Comparison of ENCODE assay signal across 30 cellular contexts in the genomic region with DNA sequence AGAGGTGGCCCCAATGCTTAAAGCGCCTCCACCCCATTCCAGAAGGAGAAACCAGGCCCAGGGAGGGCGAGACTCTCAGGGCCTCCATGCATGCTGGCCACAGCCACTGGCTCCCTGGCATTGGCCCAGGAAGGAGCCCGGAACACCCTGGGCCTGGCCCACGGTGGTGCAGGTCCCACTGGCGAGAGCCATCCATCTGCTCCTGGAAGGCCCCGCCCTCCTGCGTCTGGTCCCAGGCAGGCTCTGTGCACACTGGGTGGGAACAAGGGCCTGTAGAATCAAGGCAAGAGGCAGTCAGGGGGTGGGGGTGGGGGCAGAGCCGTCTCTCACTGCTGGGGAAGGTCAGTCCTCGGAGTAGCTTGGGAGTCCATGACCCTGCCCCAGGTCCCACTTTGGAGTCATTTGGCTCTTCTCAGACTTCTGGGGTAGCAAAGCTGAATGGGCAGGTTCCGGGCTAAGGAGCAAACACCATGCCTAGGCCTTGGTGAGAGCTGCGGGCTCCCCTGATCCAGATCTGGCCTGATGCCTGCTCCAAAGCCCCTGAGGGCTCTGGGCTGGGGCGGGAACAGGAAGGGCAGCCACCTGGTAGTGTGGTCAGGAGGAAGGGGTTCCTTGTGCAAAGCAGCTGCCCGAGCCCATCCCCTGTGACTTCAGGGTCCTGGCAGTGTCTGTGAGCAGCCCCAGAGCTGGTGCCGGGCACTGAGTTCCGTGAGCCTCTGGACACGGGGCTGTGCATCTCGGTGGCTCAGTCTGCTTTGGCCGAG.
A peak's percentile ranks its signal among the peaks of the same experiment; 100 is the strongest.
DNase-seq lines count a peak whose midpoint lies in the region; ATAC-seq and TF ChIP-seq lines count a peak whose summit lies in the region.
"Had no signal": no experiment of that assay in that cellular context is flagged by ENCODE, and none has a peak within 500 bp of the region (broad histone marks: within the 10 kb centered on the region; RNA-seq: fewer than 3 reads in every experiment).

No MANE protein-coding gene starts in this region.

- H3K4me2 ChIP-seq in H9 (ENCODE audit: insufficient read depth, insufficient read length, low read length) = no peak overlapping the region
- H3K4me2 ChIP-seq: KMS-11, SK-N-SH had no signal

- H3K36me3 ChIP-seq in right atrium auricular region (no peaks in the 10 kb centered on the region), thoracic aorta (no peaks in the 10 kb centered on the region)
- H3K36me3 ChIP-seq: gastrocnemius medialis, MG63, right lobe of liver had no signal

- no peak overlapping the region for H2BK15ac ChIP-seq in H9 (ENCODE audit: low read depth, low read length)

- H3K9me3 Mint-ChIP-seq in activated CD4-positive, alpha-beta memory T cell treated with anti-CD3 and anti-CD28 coated beads for 36 hours = peaks cover 20% of the 10 kb centered on the region
- H3K9me3 Mint-ChIP-seq in H9 = peaks cover 27 to 29% of the 10 kb centered on the region in 2 experiments
- H3K9me3 Mint-ChIP-seq in activated CD4-positive, alpha-beta T cell treated with anti-CD3 and anti-CD28 coated beads, Interleukin-2, amount 10 ng/mL, durations not matched to agents 24 days and 14 days = peaks cover 3% of the 10 kb centered on the region

- ATAC-seq in Right ventricle myocardium superior (ENCODE audit: poor library complexity) (peak; percentile 3), thoracic aorta (ENCODE audit: insufficient number of reproducible peaks, low FRiP score, low read depth) (no peak)
- ATAC-seq: activated CD8-positive, alpha-beta memory T cell treated with anti-CD3 and anti-CD28 coated beads, Interleukin-2, amount 10 ng/mL, durations not matched to agents 7 days and 5 days; activated T-cell treated with anti-CD3 and anti-CD28 coated beads, Interleukin-2, amount 50 U/mL, for 4 hours; gastrocnemius medialis; left colon; right lobe of liver had no signal

- H3K36me3 Mint-ChIP-seq in activated CD4-positive, alpha-beta memory T cell treated with anti-CD3 and anti-CD28 coated beads for 36 hours = no peaks in the 10 kb centered on the region
- H3K36me3 Mint-ChIP-seq in H9 (ENCODE audit: insufficient read depth in 1 of 3, low read depth in 3 of 3) = peaks cover 3 to 18% (median 5%) of the 10 kb centered on the region in 3 experiments; a peak in 6 of 7 replicates
- no peaks in the 10 kb centered on the region for H3K36me3 Mint-ChIP-seq in activated CD4-positive, alpha-beta T cell treated with anti-CD3 and anti-CD28 coated beads, Interleukin-2, amount 10 ng/mL, durations not matched to agents 24 days and 14 days (ENCODE audit: low read depth)
- H3K36me3 Mint-ChIP-seq: activated naive CD8-positive, alpha-beta T cell treated with anti-CD3 and anti-CD28 coated beads, Interleukin-2, amount 10 ng/mL, durations not matched to agents 7 days and 5 days had no signal

- H2BK20ac ChIP-seq in H9 (ENCODE audit: low read depth, low read length, poor library complexity, severe bottlenecking) = no peak overlapping the region

- intact Hi-C loops in Right ventricle myocardium superior (cut with DNase I) = no loop called here
- intact Hi-C loops in activated CD4-positive, alpha-beta memory T cell treated with anti-CD3 and anti-CD28 coated beads for 36 hours (cut with micrococcal nuclease) = no loop called here
- intact Hi-C loops in activated CD4-positive, alpha-beta T cell treated with anti-CD3 and anti-CD28 coated beads, Interleukin-2, amount 10 ng/mL, durations not matched to agents 24 days and 14 days (cut with micrococcal nuclease) = no loop called here

- H3K4me3 Mint-ChIP-seq in activated CD4-positive, alpha-beta memory T cell treated with anti-CD3 and anti-CD28 coated beads for 36 hours = no peak overlapping the region
- no peak overlapping the region for H3K4me3 Mint-ChIP-seq in H9
- H3K4me3 Mint-ChIP-seq in activated CD4-positive, alpha-beta T cell treated with anti-CD3 and anti-CD28 coated beads, Interleukin-2, amount 10 ng/mL, durations not matched to agents 24 days and 14 days = no peak overlapping the region
- H3K4me3 Mint-ChIP-seq: activated CD8-positive, alpha-beta memory T cell treated with anti-CD3 and anti-CD28 coated beads, Interleukin-2, amount 10 ng/mL, durations not matched to agents 7 days and 5 days; activated naive CD8-positive, alpha-beta T cell treated with anti-CD3 and anti-CD28 coated beads, Interleukin-2, amount 10 ng/mL, durations not matched to agents 7 days and 5 days; activated T-cell treated with anti-CD3 and anti-CD28 coated beads, Interleukin-2, amount 50 U/mL, for 4 hours; CD4-positive, alpha-beta T cell; memory B cell; T-helper 1 cell treated with Interleukin-12 subunit alpha and Interleukin-12 subunit beta and Interleukin-4 antibody, amounts not matched to agents 30 μg/mL and 1 μg/mL, for 36 hours had no signal

- H3K9me3 ChIP-seq in right atrium auricular region (peaks cover 0 to 22% of the 10 kb centered on the region in 2 donors), thoracic aorta (peaks cover 6% of the 10 kb centered on the region), H9 (ENCODE audit: control insufficient read depth, low read depth, low read length) (peaks cover 5% of the 10 kb centered on the region)
- H3K9me3 ChIP-seq: right lobe of liver, SK-N-SH had no signal

- no peak overlapping the region for H3K4ac ChIP-seq in H9 (ENCODE audit: low read depth, low read length)

- no peak overlapping the region for H2AFZ ChIP-seq in H9 (ENCODE audit: low read length)

- no peaks in the 10 kb centered on the region for H3K79me1 ChIP-seq in H9 (ENCODE audit: insufficient read depth, low read depth, low read length, poor library complexity, severe bottlenecking)

- H3T11ph ChIP-seq in H9 (ENCODE audit: low read length) = no peak overlapping the region

- H2BK120ac ChIP-seq in H9 (ENCODE audit: low read depth, low read length, poor library complexity, severe bottlenecking) = no peak overlapping the region

- H3K27ac Mint-ChIP-seq in activated CD4-positive, alpha-beta memory T cell treated with anti-CD3 and anti-CD28 coated beads for 36 hours = no peak overlapping the region
- H3K27ac Mint-ChIP-seq in H9 = no peak overlapping the region
- no peak overlapping the region for H3K27ac Mint-ChIP-seq in activated CD4-positive, alpha-beta T cell treated with anti-CD3 and anti-CD28 coated beads, Interleukin-2, amount 10 ng/mL, durations not matched to agents 24 days and 14 days
- H3K27ac Mint-ChIP-seq: activated CD8-positive, alpha-beta memory T cell treated with anti-CD3 and anti-CD28 coated beads, Interleukin-2, amount 10 ng/mL, durations not matched to agents 7 days and 5 days; activated naive CD8-positive, alpha-beta T cell treated with anti-CD3 and anti-CD28 coated beads, Interleukin-2, amount 10 ng/mL, durations not matched to agents 7 days and 5 days; CD4-positive, alpha-beta T cell; memory B cell; T-helper 1 cell treated with Interleukin-12 subunit alpha and Interleukin-12 subunit beta and Interleukin-4 antibody, amounts not matched to agents 30 μg/mL and 1 μg/mL, for 36 hours had no signal

- peaks cover 8% of the 10 kb centered on the region for H3K27me3 Mint-ChIP-seq in activated CD4-positive, alpha-beta memory T cell treated with anti-CD3 and anti-CD28 coated beads for 36 hours
- peaks cover 14% of the 10 kb centered on the region for H3K27me3 Mint-ChIP-seq in H9 (ENCODE audit: low read depth)
- no peaks in the 10 kb centered on the region for H3K27me3 Mint-ChIP-seq in activated CD4-positive, alpha-beta T cell treated with anti-CD3 and anti-CD28 coated beads, Interleukin-2, amount 10 ng/mL, durations not matched to agents 24 days and 14 days
- H3K27me3 Mint-ChIP-seq: activated CD8-positive, alpha-beta memory T cell treated with anti-CD3 and anti-CD28 coated beads, Interleukin-2, amount 10 ng/mL, durations not matched to agents 7 days and 5 days; activated naive CD8-positive, alpha-beta T cell treated with anti-CD3 and anti-CD28 coated beads, Interleukin-2, amount 10 ng/mL, durations not matched to agents 7 days and 5 days had no signal

- peaks cover 0 to 51% of the 10 kb centered on the region in 2 donors for H3K4me1 ChIP-seq in right atrium auricular region
- H3K4me1 ChIP-seq in thoracic aorta (ENCODE audit: control insufficient read depth in 1 of 2, low read depth in 2 of 2) = peaks cover 54 to 77% of the 10 kb centered on the region in 2 donors
- H3K4me1 ChIP-seq in H9 (ENCODE audit: insufficient read depth, low read length) = no peaks in the 10 kb centered on the region
- H3K4me1 ChIP-seq: right lobe of liver had no signal

- no peaks in the 10 kb centered on the region for H4K20me1 ChIP-seq in H9 (ENCODE audit: control insufficient read depth, insufficient read depth, insufficient read length)

- no peak overlapping the region for H3K23ac ChIP-seq in H9 (ENCODE audit: insufficient read length, low read depth, low read length)

- CTCF ChIA-PET in activated CD4-positive, alpha-beta memory T cell treated with anti-CD3 and anti-CD28 coated beads for 36 hours (lab: Charles Lee) = no interaction called here

- H4K5ac ChIP-seq in H9 (ENCODE audit: insufficient read length, low read depth, low read length) = no peak overlapping the region

- no peak overlapping the region; the same call in 1 of the 2 replicates for H3K14ac ChIP-seq in H9 (ENCODE audit: insufficient read depth, low read length)

- no peaks in the 10 kb centered on the region for H3K27me3 ChIP-seq in right atrium auricular region
- peaks cover 3% of the 10 kb centered on the region for H3K27me3 ChIP-seq in layer of hippocampus (ENCODE audit: control insufficient read depth, insufficient read depth, low read length)
- H3K27me3 ChIP-seq in thoracic aorta (replicated peaks; ENCODE audit: insufficient read depth) = no peaks in the 10 kb centered on the region
- no peaks in the 10 kb centered on the region for H3K27me3 ChIP-seq in H9 (ENCODE audit: insufficient read depth, low read length)
- H3K27me3 ChIP-seq: MG63, right lobe of liver had no signal

- H3K56ac ChIP-seq in H9 (ENCODE audit: insufficient read length, low read depth, low read length) = no peak overlapping the region

- H2BK5ac ChIP-seq in H9 (ENCODE audit: insufficient read length, low read length) = no peak overlapping the region

- no peaks in the 10 kb centered on the region for H3K23me2 ChIP-seq in H9 (ENCODE audit: insufficient read length, low read depth, low read length, poor library complexity, severe bottlenecking)

- H3K27ac ChIP-seq in right atrium auricular region (peak overlapping the region in 1 of 2 donors; percentile 66), caudate nucleus (ENCODE audit: low read depth, low read length) (peak overlapping the region; percentile 91), layer of hippocampus (ENCODE audit: low read depth, low read length) (peak overlapping the region; percentile 88), thoracic aorta (peak overlapping the region; percentile 98 to 100), H9 (ENCODE audit: insufficient read length, low read depth, low read length) (no peak overlapping the region)
- H3K27ac ChIP-seq: gastrocnemius medialis, KMS-11, right lobe of liver, RWPE1 had no signal

- no peak overlapping the region for H4K91ac ChIP-seq in H9 (ENCODE audit: insufficient read length, low read depth, low read length)

- WGBS in H9 (ENCODE audit: extremely low coverage, insufficient read length, low lambda C conversion rate) = no CpG with 5 or more reads among the region's 18 CpGs

- H3K4me1 Mint-ChIP-seq in activated CD4-positive, alpha-beta memory T cell treated with anti-CD3 and anti-CD28 coated beads for 36 hours (ENCODE audit: low read depth) = no peaks in the 10 kb centered on the region
- H3K4me1 Mint-ChIP-seq in H9 = peaks cover 5 to 12% of the 10 kb centered on the region in 2 experiments
- H3K4me1 Mint-ChIP-seq in activated CD4-positive, alpha-beta T cell treated with anti-CD3 and anti-CD28 coated beads, Interleukin-2, amount 10 ng/mL, durations not matched to agents 24 days and 14 days = no peaks in the 10 kb centered on the region
- H3K4me1 Mint-ChIP-seq: activated CD8-positive, alpha-beta memory T cell treated with anti-CD3 and anti-CD28 coated beads, Interleukin-2, amount 10 ng/mL, durations not matched to agents 7 days and 5 days; activated naive CD8-positive, alpha-beta T cell treated with anti-CD3 and anti-CD28 coated beads, Interleukin-2, amount 10 ng/mL, durations not matched to agents 7 days and 5 days; memory B cell had no signal

- DNase-seq in Right ventricle myocardium superior (no peak), right atrium auricular region (ENCODE audit: low spot score) (no peak), caudate nucleus (lab: John Stamatoyannopoulos, UW) (peak in 4 of 61 donors; percentile 24 to 63 (median 27)), thoracic aorta (ENCODE audit: low spot score) (no peak), H9 (no peak)
- no peak for DNase-seq in activated CD4-positive, alpha-beta memory T cell treated with anti-CD3 and anti-CD28 coated beads for 36 hours
- no peak for DNase-seq in activated CD4-positive, alpha-beta T cell treated with anti-CD3 and anti-CD28 coated beads, Interleukin-2, amount 10 ng/mL, durations not matched to agents 24 days and 14 days
- DNase-seq: activated CD4-positive, CD25-positive, alpha-beta regulatory T cell; activated CD8-positive, alpha-beta memory T cell treated with anti-CD3 and anti-CD28 coated beads, Interleukin-2, amount 10 ng/mL, durations not matched to agents 7 days and 5 days; activated gamma-delta T cell treated with Interleukin-2 at 50 U/mL for 16 hours; activated naive CD8-positive, alpha-beta T cell treated with anti-CD3 and anti-CD28 coated beads, Interleukin-2, amount 10 ng/mL, durations not matched to agents 7 days and 5 days; activated T-cell treated with anti-CD3 and anti-CD28 coated beads, Interleukin-2, amount 50 U/mL, for 4 hours; CD4-positive, alpha-beta T cell; cerebellar nuclear complex; gastrocnemius medialis; HCEC 1CT; left colon; MG63; NCI-H1417; NCI-H2029 treated with DMSO at 0.1 percent for 48 hours; NCI-H526; OCI-M1; right lobe of liver; SK-N-SH; stimulated activated CD4-positive, alpha-beta T cell treated with anti-CD3 and anti-CD28 coated beads, Interleukin-4, amount 100 ng/mL, for 24 hours had no signal

- TF ChIP-seq CTCF in right atrium auricular region (IDR thresholded peaks at IDR 0.05) = no peak
- no peak for TF ChIP-seq CTCF in thoracic aorta (IDR thresholded peaks at IDR 0.05)
- no peak for TF ChIP-seq CTCF in H9 (conservative IDR thresholded peaks at IDR 0.05)

- no peak overlapping the region for H4K8ac ChIP-seq in H9 (replicated peaks; ENCODE audit: insufficient read length, low read depth, low read length)

- no peaks in the 10 kb centered on the region for H3K79me2 ChIP-seq in H9 (ENCODE audit: insufficient read depth, low read length)

- no peak overlapping the region for H2AK5ac ChIP-seq in H9 (ENCODE audit: insufficient read length, low read length)

- no peak overlapping the region for H3K4me3 ChIP-seq in right atrium auricular region
- no peak overlapping the region for H3K4me3 ChIP-seq in thoracic aorta
- H3K4me3 ChIP-seq: gastrocnemius medialis, MG63, right lobe of liver had no signal

- no peak overlapping the region for H3K9ac ChIP-seq in H9 (ENCODE audit: extremely low read depth, insufficient read length, low read length)
- H3K9ac ChIP-seq: KMS-11, SK-N-SH had no signal

- POLR2A ChIA-PET in activated CD4-positive, alpha-beta memory T cell treated with anti-CD3 and anti-CD28 coated beads for 36 hours (lab: Charles Lee) = no interaction called here

- H3K18ac ChIP-seq in H9 (ENCODE audit: insufficient read length, low read depth, low read length) = no peak overlapping the region

- H2BK12ac ChIP-seq in H9 (ENCODE audit: insufficient read length, low read depth, low read length) = no peak overlapping the region
